15 cellular contexts compared by ENCODE assay signal in the genomic region with DNA sequence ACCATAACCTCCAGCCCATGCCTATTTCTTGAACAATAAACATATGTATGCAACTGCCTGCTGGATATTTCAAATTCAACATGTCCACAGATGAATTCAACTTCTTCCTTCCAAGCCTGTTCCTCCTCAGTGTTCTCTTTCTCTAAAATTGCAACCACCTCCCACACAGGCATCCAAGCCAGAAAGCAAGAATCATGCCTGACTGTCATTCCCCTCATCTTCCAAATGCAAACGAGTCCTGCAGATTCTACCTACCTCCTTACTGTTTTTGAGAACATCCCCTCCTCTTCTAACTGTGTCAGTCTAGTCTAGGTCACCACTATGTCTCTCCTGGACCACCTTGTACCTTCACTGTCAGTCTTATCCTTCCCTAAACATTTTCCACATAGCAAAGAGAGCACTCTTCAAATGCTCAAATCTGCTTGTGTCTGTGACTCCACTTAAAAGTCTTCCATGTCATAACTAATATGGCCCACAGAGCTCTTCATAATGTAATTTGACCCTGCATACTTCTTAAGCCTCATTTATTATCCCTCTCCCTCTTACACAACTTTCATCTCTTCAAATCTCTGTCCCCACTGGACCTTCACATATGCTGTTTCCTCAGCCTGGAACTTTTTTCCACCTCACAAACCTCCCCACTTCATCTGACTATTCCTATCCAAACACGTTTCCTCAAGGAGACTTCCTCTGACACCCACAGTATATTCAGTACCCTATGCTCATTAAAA. TPM values are rescaled to one million over a fixed set of nuclear protein-coding genes. Genes with fewer than 3 reads are reported as not detected.
"Had no signal": no experiment of that assay in that cellular context is flagged by ENCODE, and none has a peak within 500 bp of the region (broad histone marks: within the 10 kb centered on the region; RNA-seq: fewer than 3 reads in every experiment).

No MANE protein-coding gene starts in this region.

- H3K36me3 ChIP-seq: esophagus squamous epithelium, gastroesophageal sphincter, ovary, right lobe of liver, thoracic aorta, WERI-Rb-1 had no signal

- H3K9me3 ChIP-seq: esophagus squamous epithelium, gastroesophageal sphincter, ovary, right lobe of liver, thoracic aorta had no signal

- H3K4me3 ChIP-seq: coronary artery, esophagus squamous epithelium, gastroesophageal sphincter, ovary, right lobe of liver, thoracic aorta had no signal

- H3K4me1 ChIP-seq: right lobe of liver had no signal

- DNase-seq: activated CD4-positive, alpha-beta T cell treated with anti-CD3 and anti-CD28 coated beads, Interleukin-2, amount 50 U/mL, for 48 hours; activated naive CD4-positive, alpha-beta T cell treated with anti-CD3 and anti-CD28 coated beads for 36 hours; activated naive CD8-positive, alpha-beta T cell treated with anti-CD3 and anti-CD28 coated beads, Interleukin-2, amount 50 U/mL, for 24 hours; effector CD4-positive, alpha-beta T cell; esophagus squamous epithelium; islet precursor cell; ovary; right lobe of liver; T-helper 17 cell; WERI-Rb-1 had no signal

- H3K27me3 ChIP-seq: esophagus squamous epithelium, gastroesophageal sphincter, ovary, right lobe of liver had no signal

- H3K27ac ChIP-seq: coronary artery, esophagus squamous epithelium, gastroesophageal sphincter, ovary, right lobe of liver, thoracic aorta, WERI-Rb-1 had no signal

RNA-seq across cellular contexts. Expression of gene MAPK10, which starts 25.7 kb away (rescaled TPM):
- total RNA-seq: activated naive CD4-positive, alpha-beta T cell treated with anti-CD3 and anti-CD28 coated beads for 36 hours; activated T-helper 2 cell treated with anti-CD3 and anti-CD28 coated beads, Interferon-gamma antibody, Interleukin-2, Interleukin-4, amounts not matched to agents 10 μg/mL and 5 μg/mL and 100 μg/mL, durations not matched to agents 14 hours and 24 hours and 36 hours; endothelial cell of umbilical vein had no signal
